Comparison of ENCODE assay signal across 1 cellular context in genomic region chr1:156813750-156814570, GRCh38.
TF ChIP-seq lines count a peak whose summit lies in the region.

No MANE protein-coding gene starts in this region.

TF ChIP-seq in WTC11, 78 proteins besides CTCF, POLR2A, EP300 and RAD21 (continued from another document):
- TF ChIP-seq E2F1 (CRISPR knock-in tag; IDR thresholded peaks at IDR 0.05) = peak; percentile 92
- TF ChIP-seq E2F5 (CRISPR knock-in tag; IDR thresholded peaks at IDR 0.05) = 0 out of 2 replicates have a peak, but pooled peaks have one; percentile 52
- TF ChIP-seq OVOL2 (CRISPR knock-in tag; IDR thresholded peaks at IDR 0.05; ENCODE audit: borderline replicate concordance) = no peak
- TF ChIP-seq, protein P1, sequence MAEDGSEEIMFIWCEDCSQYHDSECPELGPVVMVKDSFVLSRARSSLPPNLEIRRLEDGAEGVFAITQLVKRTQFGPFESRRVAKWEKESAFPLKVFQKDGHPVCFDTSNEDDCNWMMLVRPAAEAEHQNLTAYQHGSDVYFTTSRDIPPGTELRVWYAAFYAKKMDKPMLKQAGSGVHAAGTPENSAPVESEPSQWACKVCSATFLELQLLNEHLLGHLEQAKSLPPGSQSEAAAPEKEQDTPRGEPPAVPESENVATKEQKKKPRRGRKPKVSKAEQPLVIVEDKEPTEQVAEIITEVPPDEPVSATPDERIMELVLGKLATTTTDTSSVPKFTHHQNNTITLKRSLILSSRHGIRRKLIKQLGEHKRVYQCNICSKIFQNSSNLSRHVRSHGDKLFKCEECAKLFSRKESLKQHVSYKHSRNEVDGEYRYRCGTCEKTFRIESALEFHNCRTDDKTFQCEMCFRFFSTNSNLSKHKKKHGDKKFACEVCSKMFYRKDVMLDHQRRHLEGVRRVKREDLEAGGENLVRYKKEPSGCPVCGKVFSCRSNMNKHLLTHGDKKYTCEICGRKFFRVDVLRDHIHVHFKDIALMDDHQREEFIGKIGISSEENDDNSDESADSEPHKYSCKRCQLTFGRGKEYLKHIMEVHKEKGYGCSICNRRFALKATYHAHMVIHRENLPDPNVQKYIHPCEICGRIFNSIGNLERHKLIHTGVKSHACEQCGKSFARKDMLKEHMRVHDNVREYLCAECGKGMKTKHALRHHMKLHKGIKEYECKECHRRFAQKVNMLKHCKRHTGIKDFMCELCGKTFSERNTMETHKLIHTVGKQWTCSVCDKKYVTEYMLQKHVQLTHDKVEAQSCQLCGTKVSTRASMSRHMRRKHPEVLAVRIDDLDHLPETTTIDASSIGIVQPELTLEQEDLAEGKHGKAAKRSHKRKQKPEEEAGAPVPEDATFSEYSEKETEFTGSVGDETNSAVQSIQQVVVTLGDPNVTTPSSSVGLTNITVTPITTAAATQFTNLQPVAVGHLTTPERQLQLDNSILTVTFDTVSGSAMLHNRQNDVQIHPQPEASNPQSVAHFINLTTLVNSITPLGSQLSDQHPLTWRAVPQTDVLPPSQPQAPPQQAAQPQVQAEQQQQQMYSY (CRISPR knock-in tag; IDR thresholded peaks at IDR 0.05) = peak; percentile 54
- TF ChIP-seq, protein P2, sequence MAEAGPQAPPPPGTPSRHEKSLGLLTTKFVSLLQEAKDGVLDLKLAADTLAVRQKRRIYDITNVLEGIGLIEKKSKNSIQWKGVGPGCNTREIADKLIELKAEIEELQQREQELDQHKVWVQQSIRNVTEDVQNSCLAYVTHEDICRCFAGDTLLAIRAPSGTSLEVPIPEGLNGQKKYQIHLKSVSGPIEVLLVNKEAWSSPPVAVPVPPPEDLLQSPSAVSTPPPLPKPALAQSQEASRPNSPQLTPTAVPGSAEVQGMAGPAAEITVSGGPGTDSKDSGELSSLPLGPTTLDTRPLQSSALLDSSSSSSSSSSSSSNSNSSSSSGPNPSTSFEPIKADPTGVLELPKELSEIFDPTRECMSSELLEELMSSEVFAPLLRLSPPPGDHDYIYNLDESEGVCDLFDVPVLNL (CRISPR knock-in tag; IDR thresholded peaks at IDR 0.05; ENCODE audit: borderline replicate concordance, low read depth) = no peak
- TF ChIP-seq SMAD4 (CRISPR knock-in tag; IDR thresholded peaks at IDR 0.05) = peak; percentile 83
